In the genomic region with DNA sequence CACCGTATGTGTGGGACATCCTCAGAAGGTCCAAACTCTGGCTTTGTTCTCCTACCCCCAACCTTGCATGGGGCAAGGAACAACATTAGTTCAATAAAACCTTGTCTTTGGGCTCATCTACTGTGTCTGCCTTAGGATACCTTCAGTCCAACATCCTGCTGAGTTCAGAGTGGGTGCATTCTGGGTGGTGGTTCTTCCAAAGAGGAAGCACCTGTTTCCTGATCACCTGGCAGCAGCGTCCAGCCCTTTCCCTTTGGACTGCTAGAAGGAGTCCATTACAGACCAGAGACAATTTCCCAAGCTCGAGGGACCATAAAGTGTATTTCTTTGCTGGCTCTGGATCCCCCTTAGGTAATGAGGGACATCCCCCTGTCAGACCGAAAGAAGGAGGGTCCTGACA, we compare ENCODE assay signal across 23 cellular contexts.
"Had no signal": no experiment of that assay in that cellular context is flagged by ENCODE, and none has a peak within 500 bp of the region (broad histone marks: within the 10 kb centered on the region; RNA-seq: fewer than 3 reads in every experiment).

No MANE protein-coding gene starts in this region.

- H3K27ac Mint-ChIP-seq: activated B cell treated with CpG ODN at 0.5 μM for 24 hours; activated naive CD4-positive, alpha-beta T cell treated with anti-CD3 and anti-CD28 coated beads for 36 hours; activated naive CD8-positive, alpha-beta T cell treated with anti-CD3 and anti-CD28 coated beads, Interleukin-2, amount 10 ng/mL, durations not matched to agents 7 days and 5 days had no signal

- H3K4me1 Mint-ChIP-seq: activated B cell treated with CpG ODN at 0.5 μM for 24 hours; activated naive CD8-positive, alpha-beta T cell treated with anti-CD3 and anti-CD28 coated beads, Interleukin-2, amount 10 ng/mL, durations not matched to agents 7 days and 5 days had no signal

- H3K27me3 ChIP-seq: neutrophil, ovary, thyroid gland had no signal

- H3K27ac ChIP-seq: neutrophil, ovary, prostate gland, thyroid gland had no signal

- H3K27me3 Mint-ChIP-seq: activated B cell treated with CpG ODN at 0.5 μM for 24 hours; activated naive CD8-positive, alpha-beta T cell treated with anti-CD3 and anti-CD28 coated beads, Interleukin-2, amount 10 ng/mL, durations not matched to agents 7 days and 5 days had no signal

- ATAC-seq: stimulated activated naive CD8-positive, alpha-beta T cell treated with anti-CD3 and anti-CD28 coated beads, Interleukin-15, Interleukin-2, amounts not matched to agents 100 U/mL and 50 U/mL, for 24 hours had no signal

- H3K4me3 ChIP-seq: ovary, prostate gland, thyroid gland had no signal

- DNase-seq: activated B cell treated with CpG ODN at 0.5 μM for 24 hours; activated CD4-positive, alpha-beta T cell treated with anti-CD3 and anti-CD28 coated beads for 4 hours; activated CD4-positive, alpha-beta T cell treated with anti-CD3 and anti-CD28 coated beads, Interleukin-2, amount 50 U/mL, for 48 hours; activated CD8-positive, alpha-beta memory T cell treated with anti-CD3 and anti-CD28 coated beads, Interleukin-2, amount 50 U/mL, for 48 hours; activated naive CD4-positive, alpha-beta T cell treated with anti-CD3 and anti-CD28 coated beads for 36 hours; activated naive CD8-positive, alpha-beta T cell treated with anti-CD3 and anti-CD28 coated beads, Interleukin-2, amount 10 ng/mL, durations not matched to agents 7 days and 5 days; activated T-cell treated with anti-CD3 and anti-CD28 coated beads, Interleukin-2, amount 50 U/mL, for 48 hours; amniotic stem cell; cortex of kidney; effector CD4-positive, alpha-beta T cell; foreskin fibroblast; glutamatergic neuron; hypothalamus; mesenchymal stem cell; stimulated activated CD4-positive, alpha-beta T cell treated with anti-CD3 and anti-CD28 coated beads, Interleukin-4, amount 100 ng/mL, for 24 hours; stimulated activated naive CD8-positive, alpha-beta T cell treated with anti-CD3 and anti-CD28 coated beads, Interleukin-15, Interleukin-2, amounts not matched to agents 100 U/mL and 50 U/mL, for 24 hours; substantia nigra; T-helper 9 cell; thyroid gland had no signal

- H3K36me3 ChIP-seq: neutrophil, ovary, prostate gland, thyroid gland had no signal

- H3K4me3 Mint-ChIP-seq: activated B cell treated with CpG ODN at 0.5 μM for 24 hours; activated naive CD4-positive, alpha-beta T cell treated with anti-CD3 and anti-CD28 coated beads for 36 hours; activated naive CD8-positive, alpha-beta T cell treated with anti-CD3 and anti-CD28 coated beads, Interleukin-2, amount 10 ng/mL, durations not matched to agents 7 days and 5 days; nephron had no signal

- H3K9me3 Mint-ChIP-seq: nephron had no signal

- H3K9me3 ChIP-seq: neutrophil, ovary, prostate gland, thyroid gland had no signal
